In genomic region chr4:15895517-15895916, GRCh38 we compare ENCODE assay signal across 18 cellular contexts. TPM values are rescaled to one million over a fixed set of nuclear protein-coding genes. Genes with fewer than 3 reads are reported as not detected.
"Had no signal": no experiment of that assay in that cellular context is flagged by ENCODE, and none has a peak within 500 bp of the region (broad histone marks: within the 10 kb centered on the region; RNA-seq: fewer than 3 reads in every experiment).

No MANE protein-coding gene starts in this region.

- H3K4me3 ChIP-seq: body of pancreas, left ventricle myocardium inferior, psoas muscle, sigmoid colon, testis had no signal

- H3K27ac Mint-ChIP-seq: activated CD4-positive, alpha-beta T cell treated with anti-CD3 and anti-CD28 coated beads for 36 hours; activated CD8-positive, alpha-beta T cell treated with anti-CD3 and anti-CD28 coated beads for 36 hours; dendritic cell treated with granulocyte-macrophage colony-stimulating factor and Interleukin-4, amounts not matched to agents 40 ng/mL and 50 ng/mL, for 4 days; effector memory CD8-positive, alpha-beta T cell; stimulated activated naive CD8-positive, alpha-beta T cell treated with anti-CD3 and anti-CD28 coated beads, Interleukin-15, amount 100 ng/mL, for 72 hours had no signal

- H3K27me3 ChIP-seq: body of pancreas, sigmoid colon, testis had no signal

- H3K27me3 Mint-ChIP-seq: dendritic cell treated with granulocyte-macrophage colony-stimulating factor and Interleukin-4, amounts not matched to agents 40 ng/mL and 50 ng/mL, for 4 days had no signal

- DNase-seq: activated CD4-positive, alpha-beta T cell treated with anti-CD3 and anti-CD28 coated beads for 36 hours; activated CD8-positive, alpha-beta memory T cell treated with anti-CD3 and anti-CD28 coated beads, Interleukin-2, amount 50 U/mL, for 48 hours; activated CD8-positive, alpha-beta T cell treated with anti-CD3 and anti-CD28 coated beads for 36 hours; activated naive CD4-positive, alpha-beta T cell treated with Interleukin-2 at 50 U/mL for 16 hours; body of pancreas; effector memory CD8-positive, alpha-beta T cell; foreskin melanocyte; kidney; left ventricle myocardium inferior; psoas muscle; sigmoid colon; stimulated activated CD4-positive, alpha-beta T cell treated with anti-CD3 and anti-CD28 coated beads, Interleukin-12 subunit alpha, Interleukin-12 subunit beta, amount 100 ng/mL, for 4 hours; stimulated activated CD4-positive, alpha-beta T cell treated with anti-CD3 and anti-CD28 coated beads, Interleukin-4, amount 100 ng/mL, for 24 hours; stimulated activated naive CD8-positive, alpha-beta T cell treated with anti-CD3 and anti-CD28 coated beads, Interleukin-15, amount 100 ng/mL, for 72 hours; testis had no signal

- ATAC-seq: activated CD4-positive, alpha-beta T cell treated with anti-CD3 and anti-CD28 coated beads for 36 hours; activated CD8-positive, alpha-beta T cell treated with anti-CD3 and anti-CD28 coated beads for 36 hours; body of pancreas; effector memory CD8-positive, alpha-beta T cell; psoas muscle; stimulated activated naive CD8-positive, alpha-beta T cell treated with anti-CD3 and anti-CD28 coated beads, Interleukin-15, amount 100 ng/mL, for 72 hours had no signal

- H3K9me3 Mint-ChIP-seq: activated CD8-positive, alpha-beta T cell treated with anti-CD3 and anti-CD28 coated beads for 36 hours; dendritic cell treated with granulocyte-macrophage colony-stimulating factor and Interleukin-4, amounts not matched to agents 40 ng/mL and 50 ng/mL, for 4 days; effector memory CD8-positive, alpha-beta T cell; stimulated activated naive CD8-positive, alpha-beta T cell treated with anti-CD3 and anti-CD28 coated beads, Interleukin-15, amount 100 ng/mL, for 72 hours had no signal

- H3K27ac ChIP-seq: body of pancreas, left ventricle myocardium inferior, psoas muscle, testis had no signal

- H3K36me3 ChIP-seq: left ventricle myocardium inferior, sigmoid colon had no signal

- H3K4me3 Mint-ChIP-seq: activated CD4-positive, alpha-beta T cell treated with anti-CD3 and anti-CD28 coated beads for 36 hours; activated CD8-positive, alpha-beta T cell treated with anti-CD3 and anti-CD28 coated beads for 36 hours; dendritic cell treated with granulocyte-macrophage colony-stimulating factor and Interleukin-4, amounts not matched to agents 40 ng/mL and 50 ng/mL, for 4 days; effector memory CD8-positive, alpha-beta T cell; stimulated activated naive CD8-positive, alpha-beta T cell treated with anti-CD3 and anti-CD28 coated beads, Interleukin-15, amount 100 ng/mL, for 72 hours had no signal

- H3K9me3 ChIP-seq: body of pancreas, left ventricle myocardium inferior, psoas muscle, sigmoid colon, testis had no signal

- H3K4me1 ChIP-seq: body of pancreas, left ventricle myocardium inferior, psoas muscle, testis had no signal

- H3K4me1 Mint-ChIP-seq: activated CD4-positive, alpha-beta T cell treated with anti-CD3 and anti-CD28 coated beads for 36 hours had no signal

RNA-seq across cellular contexts. Expression of gene FGFBP1, which starts 43.0 kb away (rescaled TPM):
- total RNA-seq: activated CD4-positive, alpha-beta T cell treated with anti-CD3 and anti-CD28 coated beads for 36 hours; activated CD8-positive, alpha-beta T cell treated with anti-CD3 and anti-CD28 coated beads for 36 hours; body of pancreas; left ventricle myocardium inferior; osteoblast; psoas muscle; testis; urinary bladder had no signal
